Comparison of ENCODE assay signal across 15 cellular contexts in the genomic region with DNA sequence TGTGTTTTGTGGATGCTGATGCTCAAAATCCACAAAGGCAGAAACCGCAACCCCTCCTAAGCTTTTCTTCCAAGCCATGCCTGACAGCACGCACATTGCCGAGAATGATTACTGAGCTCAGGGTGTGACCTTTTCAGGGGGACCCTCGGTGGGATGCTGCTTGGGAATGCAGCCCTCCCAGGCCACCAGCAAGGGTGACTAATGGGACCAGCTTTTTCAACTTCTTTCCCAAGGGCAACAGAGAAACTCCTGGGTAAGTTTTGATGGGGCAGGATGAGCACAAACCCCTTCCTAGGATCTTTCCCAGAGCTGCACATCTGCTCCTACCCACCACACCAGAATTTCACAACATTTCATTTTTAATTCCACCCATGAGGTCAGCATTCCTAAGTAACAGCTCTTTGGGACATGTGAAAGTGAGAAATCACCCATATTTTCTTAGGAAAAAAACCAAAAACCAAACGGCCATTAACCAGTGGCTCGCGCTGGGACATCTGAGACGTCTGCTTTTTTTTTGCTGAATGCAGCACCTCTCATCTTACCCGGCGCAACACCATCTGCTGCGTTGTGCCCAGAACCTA.
A peak's percentile ranks its signal among the peaks of the same experiment; 100 is the strongest.
DNase-seq lines count a peak whose midpoint lies in the region; ATAC-seq, FAIRE-seq and TF ChIP-seq lines count a peak whose summit lies in the region.
"Had no signal": no experiment of that assay in that cellular context is flagged by ENCODE, and none has a peak within 500 bp of the region (broad histone marks: within the 10 kb centered on the region; RNA-seq: fewer than 3 reads in every experiment).

No MANE protein-coding gene starts in this region.

- H3K4me2 ChIP-seq in hepatocyte = peak overlapping the region; percentile 45

- H3K36me3 ChIP-seq in adipocyte (ENCODE audit: control insufficient read depth, insufficient read depth, low read length, severe bottlenecking) = no peaks in the 10 kb centered on the region
- H3K36me3 ChIP-seq in hepatocyte (replicated peaks; ENCODE audit: insufficient read depth, low read depth) = no peaks in the 10 kb centered on the region
- H3K36me3 ChIP-seq: BE2C had no signal

- TF ChIP-seq CTCF in hepatocyte (IDR thresholded peaks at IDR 0.05; ENCODE audit: poor library complexity) (no peak), GM10266 (IDR thresholded peaks at IDR 0.05; ENCODE audit: control insufficient read depth, insufficient read depth, low read depth, missing control alignments) (no peak)

- no peaks in the 10 kb centered on the region for H3K79me2 ChIP-seq in hepatocyte

- peak overlapping the region; percentile 67 for H3K4me3 ChIP-seq in adipocyte (ENCODE audit: low read length)
- no peak overlapping the region for H3K4me3 ChIP-seq in hepatocyte
- H3K4me3 ChIP-seq: mucosa of descending colon had no signal

- H3K9me3 ChIP-seq in adipocyte (ENCODE audit: control insufficient read depth, low read length) = no peaks in the 10 kb centered on the region
- H3K9me3 ChIP-seq in hepatocyte (ENCODE audit: low read depth) = no peaks in the 10 kb centered on the region
- H3K9me3 ChIP-seq: BE2C, mucosa of descending colon had no signal

- H2AFZ ChIP-seq in hepatocyte = no peak overlapping the region

- no peak for ATAC-seq in GM21515 (IDR thresholded peaks at IDR 0.05; ENCODE audit: unreplicated experiment)
- ATAC-seq: mucosa of descending colon; stimulated activated memory B cell treated with anti-CD40 and anti-IgM and Interleukin-4, amounts not matched to agents 10 μg/mL and 1 μg/mL and 100 μg/mL, for 72 hours; T-helper 17 cell had no signal

- no peaks in the 10 kb centered on the region for H3K9me2 ChIP-seq in hepatocyte (replicated peaks; ENCODE audit: insufficient read depth)

- no peaks in the 10 kb centered on the region for H4K20me1 ChIP-seq in hepatocyte (ENCODE audit: insufficient read depth, poor library complexity, severe bottlenecking)

- TF ChIP-seq POLR2A in GM12891 (IDR thresholded peaks at IDR 0.05; ENCODE audit: low read depth, low read length) = no peak

- DNase-seq in A172 (ENCODE audit: low spot score) (peak; percentile 67), GM04504 (ENCODE audit: low read depth) (peak; percentile 80), adipocyte (ENCODE audit: low read depth) (peak; percentile 73), hepatocyte (ENCODE audit: low spot score) (no peak), GM12891 (ENCODE audit: insufficient read length, low spot score) (no peak), GM10266 (ENCODE audit: extremely low spot score) (no peak)
- DNase-seq in stimulated activated CD4-positive, alpha-beta T cell treated with anti-CD3 and anti-CD28 coated beads, Interleukin-4, amount 100 ng/mL, for 24 hours = no peak
- DNase-seq: activated T-cell treated with anti-CD3 and anti-CD28 coated beads for 4 hours; BE2C; mucosa of descending colon; stimulated activated CD4-positive, alpha-beta T cell treated with anti-CD3 and anti-CD28 coated beads, Interleukin-12 subunit alpha, Interleukin-12 subunit beta, amount 100 ng/mL, for 4 hours; T-helper 17 cell had no signal

- peak overlapping the region; percentile 59 for H3K9ac ChIP-seq in adipocyte (ENCODE audit: low read length)

- peak overlapping the region; percentile 86 for H3K27ac ChIP-seq in hepatocyte

- H3K27me3 ChIP-seq in adipocyte (replicated peaks; ENCODE audit: control insufficient read depth, insufficient read depth, low read length) (no peaks in the 10 kb centered on the region), hepatocyte (no peaks in the 10 kb centered on the region)
- H3K27me3 ChIP-seq: BE2C had no signal

- FAIRE-seq in GM12891 (lab: Jason Lieb, UNC) = no peak
- FAIRE-seq: GM12892 had no signal

- 64% methylated on average over 11 of the region's 11 CpGs for WGBS in hepatocyte (ENCODE audit: low lambda C conversion rate, missing lambda C conversion rate)

- H3K4me1 ChIP-seq in adipocyte (ENCODE audit: control insufficient read depth, insufficient read depth, low read length) (peaks cover 13% of the 10 kb centered on the region), hepatocyte (ENCODE audit: insufficient read depth) (peaks cover 6% of the 10 kb centered on the region)
- H3K4me1 ChIP-seq: BE2C had no signal

TF ChIP-seq in GM12891, 5 proteins besides CTCF, POLR2A, EP300 and RAD21:
- TF ChIP-seq PAX5 (IDR thresholded peaks at IDR 0.05; ENCODE audit: insufficient read depth, low read length, severe bottlenecking) = no peak
- TF ChIP-seq POLR2AphosphoS5 (IDR thresholded peaks at IDR 0.05; ENCODE audit: low read depth, low read length) = no peak
- no peak for TF ChIP-seq POU2F2 (IDR thresholded peaks at IDR 0.05; ENCODE audit: low read depth, low read length)
- no peak for TF ChIP-seq SPI1 (IDR thresholded peaks at IDR 0.05; ENCODE audit: low read depth, low read length)
- TF ChIP-seq TAF1 (IDR thresholded peaks at IDR 0.05; ENCODE audit: low read depth, low read length) = no peak

Comparison
In these comparisons a context has a peak if more than half of its experiments do, and no peak if none do; other contexts are left out.
1. DNase-seq: peak in A172 (single experiment), GM04504 (single experiment) and adipocyte (single experiment); none in hepatocyte (single experiment), stimulated activated CD4-positive, alpha-beta T cell treated with anti-CD3 and anti-CD28 coated beads, Interleukin-4, amount 100 ng/mL, for 24 hours (single experiment), GM12891 (single experiment) and GM10266 (single experiment).